Comparison of ENCODE assay signal across 23 cellular contexts in the genomic region with DNA sequence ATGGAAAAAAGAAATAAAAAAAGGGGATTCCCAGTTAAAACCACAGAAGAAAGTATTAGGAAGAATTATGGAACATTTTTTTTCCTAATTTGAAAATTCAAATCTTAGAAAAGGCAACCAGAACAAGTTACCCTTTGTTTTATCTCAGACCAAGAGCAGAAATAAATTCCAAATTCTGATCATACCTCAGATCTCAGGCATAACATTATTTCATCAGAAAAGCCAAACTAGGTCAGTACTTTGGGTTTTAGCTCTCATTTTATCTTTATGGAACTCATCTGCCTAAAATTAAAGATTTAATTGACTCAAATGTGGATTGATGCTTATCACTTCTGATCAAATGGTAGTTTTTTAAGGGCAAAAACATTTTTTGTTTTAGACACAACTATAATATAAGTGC.
"Had no signal": no experiment of that assay in that cellular context is flagged by ENCODE, and none has a peak within 500 bp of the region (broad histone marks: within the 10 kb centered on the region; RNA-seq: fewer than 3 reads in every experiment).

No MANE protein-coding gene starts in this region.

- H2AFZ ChIP-seq: parathyroid adenoma had no signal

- H3K9ac ChIP-seq: parathyroid adenoma had no signal

- H3K4me1 Mint-ChIP-seq: immature natural killer cell had no signal

- H3K9me3 ChIP-seq: colonic mucosa, esophagus squamous epithelium, left ventricle myocardium inferior, lower lobe of right lung, prostate gland, right lobe of liver, stomach, thoracic aorta, transverse colon had no signal

- H3K27ac Mint-ChIP-seq: immature natural killer cell had no signal

- H3K4me3 Mint-ChIP-seq: immature natural killer cell, memory B cell, naive B cell, nephron had no signal

- H3K27me3 ChIP-seq: colonic mucosa, esophagus squamous epithelium, foreskin keratinocyte, right lobe of liver, stomach, transverse colon had no signal

- H3K27me3 Mint-ChIP-seq: memory B cell, naive B cell had no signal

- H3K4me3 ChIP-seq: colonic mucosa, esophagus squamous epithelium, left ventricle myocardium inferior, lower lobe of right lung, prostate gland, right lobe of liver, stomach, thoracic aorta, transverse colon had no signal

- H3K36me3 Mint-ChIP-seq: immature natural killer cell, memory B cell, naive B cell had no signal

- ATAC-seq: left cardiac atrium, lower lobe of right lung had no signal

- H3K4me1 ChIP-seq: colonic mucosa, parathyroid adenoma, prostate gland had no signal

- H3K36me3 ChIP-seq: colonic mucosa, esophagus squamous epithelium, left ventricle myocardium inferior, lower lobe of right lung, prostate gland, right lobe of liver, stomach, thoracic aorta, transverse colon had no signal

- H3K27ac ChIP-seq: colonic mucosa, esophagus squamous epithelium, foreskin keratinocyte, left ventricle myocardium inferior, lower lobe of right lung, parathyroid adenoma, prostate gland, right lobe of liver, stomach, thoracic aorta, transverse colon had no signal

- DNase-seq: colonic mucosa; dermis blood vessel endothelial cell; esophagus squamous epithelium; immature natural killer cell; kidney; left cardiac atrium; left ventricle myocardium inferior; lower lobe of right lung; naive B cell; occipital lobe; right lobe of liver; stimulated activated CD4-positive, alpha-beta T cell treated with anti-CD3 and anti-CD28 coated beads, Interleukin-2, amount 100 ng/mL, for 24 hours; stimulated activated CD4-positive, alpha-beta T cell treated with anti-CD3 and anti-CD28 coated beads, Interleukin-4, amount 100 ng/mL, for 4 hours; stimulated activated naive CD4-positive, alpha-beta T cell; stomach; substantia nigra; transverse colon had no signal

- H3K9me3 Mint-ChIP-seq: memory B cell had no signal
